In genomic region chr3:101725192-101725889, GRCh38 we compare ENCODE assay signal across 8 cellular contexts. TPM values are rescaled to one million over a fixed set of nuclear protein-coding genes. Genes with fewer than 3 reads are reported as not detected.
A peak's percentile ranks its signal among the peaks of the same experiment; 100 is the strongest.
DNase-seq lines count a peak whose midpoint lies in the region; ATAC-seq and TF ChIP-seq lines count a peak whose summit lies in the region.

No MANE protein-coding gene starts in this region.

- peak overlapping the region; percentile 97 for H3K27ac Mint-ChIP-seq in activated naive CD4-positive, alpha-beta T cell treated with anti-CD3 and anti-CD28 coated beads for 36 hours

- no peak for TF ChIP-seq CTCF in AG04449 (IDR thresholded peaks at IDR 0.05; ENCODE audit: insufficient read depth, low read length, missing control alignments)
- no peak for TF ChIP-seq CTCF in omental fat pad (IDR thresholded peaks at IDR 0.05)

- POLR2A ChIA-PET in AG04449 (lab: Yijun Ruan, JAX): interaction anchor here (1.3 kb wide), 1 partner anchor 39 kb away, joined by 7 read pairs; the partner anchor contains the start of gene RPL24

- no peaks in the 10 kb centered on the region for H3K9me3 Mint-ChIP-seq in activated naive CD4-positive, alpha-beta T cell treated with anti-CD3 and anti-CD28 coated beads for 36 hours

- H3K4me3 Mint-ChIP-seq in activated naive CD4-positive, alpha-beta T cell treated with anti-CD3 and anti-CD28 coated beads for 36 hours: peak overlapping the region; percentile 97

- no peak for DNase-seq in AG04449 (ENCODE audit: low read depth, low spot score)
- DNase-seq in OCI-M1 (lab: John Stamatoyannopoulos, UW): peak; percentile 64
- peak; percentile 53 for DNase-seq in activated naive CD4-positive, alpha-beta T cell treated with anti-CD3 and anti-CD28 coated beads for 36 hours
- peak; percentile 42 for DNase-seq in globus pallidus (ENCODE audit: low spot score)
- no peak for DNase-seq in omental fat pad (ENCODE audit: low spot score)
- no peak for DNase-seq in retina

- CTCF ChIA-PET in AG04449 (lab: Yijun Ruan, JAX): interaction anchor here (0.9 to 1.6 kb wide), 3 partner anchors 17 to 500 kb away, joined by 3 to 12 read pairs (median 3); no protein-coding TSS in a partner anchor
- CTCF ChIA-PET in activated naive CD4-positive, alpha-beta T cell treated with anti-CD3 and anti-CD28 coated beads for 36 hours (lab: Charles Lee): interaction anchor here (1.6 to 1.8 kb wide), 3 partner anchors 17 to 77 kb away, joined by 4 to 6 read pairs (median 5); no protein-coding TSS in a partner anchor

- H3K27me3 Mint-ChIP-seq in activated naive CD4-positive, alpha-beta T cell treated with anti-CD3 and anti-CD28 coated beads for 36 hours (ENCODE audit: low read depth): no peaks in the 10 kb centered on the region

- H3K4me3 ChIP-seq in AG04449 (ENCODE audit: low read depth, low read length): peak overlapping the region; percentile 65

- peaks cover 10% of the 10 kb centered on the region for H3K36me3 Mint-ChIP-seq in activated naive CD4-positive, alpha-beta T cell treated with anti-CD3 and anti-CD28 coated beads for 36 hours (ENCODE audit: low read depth)

- intact Hi-C loops in activated naive CD4-positive, alpha-beta T cell treated with anti-CD3 and anti-CD28 coated beads for 36 hours (cut with micrococcal nuclease): loop anchor here (2.0 kb wide), 1 partner anchor 359 kb away; no protein-coding TSS in a partner anchor

- ATAC-seq in GM18868 (IDR thresholded peaks at IDR 0.05; ENCODE audit: unreplicated experiment) (peak; percentile 12), HG03135 (IDR thresholded peaks at IDR 0.05; ENCODE audit: unreplicated experiment) (peak; percentile 23), omental fat pad (ENCODE audit: low FRiP score) (peak; percentile 48)

- H3K4me1 Mint-ChIP-seq in activated naive CD4-positive, alpha-beta T cell treated with anti-CD3 and anti-CD28 coated beads for 36 hours (ENCODE audit: low read depth): peaks cover 33% of the 10 kb centered on the region

RNA-seq across cellular contexts. Expression of gene CEP97, which starts 0.9 kb away (rescaled TPM):
- total RNA-seq in activated naive CD4-positive, alpha-beta T cell treated with anti-CD3 and anti-CD28 coated beads for 36 hours: 10 to 100 TPM; 17.0 to 20.3 TPM
- 10 to 100 TPM in 1 of 4 donors, 1 to 10 TPM in 3; 5.0 to 10.2 (median 5.3) TPM for total RNA-seq in omental fat pad

RNA-seq across cellular contexts. Expression of gene RPL24, which starts 38.8 kb away (rescaled TPM):
- total RNA-seq in activated naive CD4-positive, alpha-beta T cell treated with anti-CD3 and anti-CD28 coated beads for 36 hours: 1,000 to 10,000 TPM; 2,159 to 2,187 TPM
- 1,000 to 10,000 TPM in 3 of 4 donors, 100 to 1,000 TPM in 1; 998 to 1,447 (median 1,310) TPM for total RNA-seq in omental fat pad

RNA-seq across cellular contexts. Expression of gene ZBTB11, which starts 48.4 kb away (rescaled TPM):
- total RNA-seq in activated naive CD4-positive, alpha-beta T cell treated with anti-CD3 and anti-CD28 coated beads for 36 hours: 10 to 100 TPM; 31.2 to 31.7 TPM
- total RNA-seq in omental fat pad: 10 to 100 TPM; 20.8 to 40.2 (median 23.6) TPM

RNA-seq across cellular contexts. Expression of gene NXPE3, which starts 53.7 kb away (rescaled TPM):
- 10 to 100 TPM; 18.9 to 19.3 TPM for total RNA-seq in activated naive CD4-positive, alpha-beta T cell treated with anti-CD3 and anti-CD28 coated beads for 36 hours
- total RNA-seq in omental fat pad: 10 to 100 TPM in 3 of 4 donors, 1 to 10 TPM in 1; 6.5 to 22.9 (median 10.7) TPM

Comparison
In these comparisons a context has a peak if more than half of its experiments do, and no peak if none do; other contexts are left out.
1. DNase-seq: peak in OCI-M1 (single experiment), activated naive CD4-positive, alpha-beta T cell treated with anti-CD3 and anti-CD28 coated beads for 36 hours (single experiment) and globus pallidus (single experiment); none in AG04449 (single experiment), omental fat pad (single experiment) and retina (single experiment).
2. Peak in every context shown above with its lines, with median percentiles within 50 percentile points of each other: ATAC-seq.